ENCODE assay signal across 23 cellular contexts in the genomic region with DNA sequence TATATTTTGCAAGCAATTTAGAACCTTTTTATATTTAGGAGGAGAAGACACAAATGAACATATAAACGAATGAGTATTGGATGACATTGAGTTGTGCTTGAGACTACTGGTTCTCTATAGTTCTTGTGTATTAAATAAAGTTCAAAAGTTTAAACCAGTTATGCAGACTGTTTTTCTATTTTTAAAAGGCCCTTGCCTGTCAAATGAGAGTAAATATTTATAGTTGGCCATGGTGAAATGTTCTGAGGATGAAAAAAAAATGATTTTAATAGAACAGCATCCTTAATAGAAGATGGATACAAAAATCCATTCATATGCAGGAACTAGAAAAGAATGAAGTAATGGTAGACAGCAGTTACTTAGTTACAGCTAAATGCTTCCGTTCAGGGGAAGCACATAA.
"Had no signal": no experiment of that assay in that cellular context is flagged by ENCODE, and none has a peak within 500 bp of the region (broad histone marks: within the 10 kb centered on the region; RNA-seq: fewer than 3 reads in every experiment).

No MANE protein-coding gene starts in this region.

- FAIRE-seq: HepG2, RCC 7860 had no signal

- DNase-seq: IMR-90, Karpas-422, KG1, MG63, NCI-H1092, NCI-H1105 treated with DMSO at 0.1 percent for 48 hours, NCI-H1417 treated with DMSO at 0.1 percent for 48 hours, NCI-H146, NCI-H1694 treated with DMSO at 0.1 percent for 48 hours, NCI-H1930, NCI-H2081, NCI-H2107, NCI-H226, NCI-H446, NCI-H510A, NCI-H524 treated with DMSO at 0.1 percent for 48 hours, NCI-H69, NCI-H774, RPMI8226, SHP77 treated with DMSO at 0.1 percent for 48 hours, SJCRH30 had no signal

- ATAC-seq: HepG2 had no signal
